16 cellular contexts compared by ENCODE assay signal in the genomic region with DNA sequence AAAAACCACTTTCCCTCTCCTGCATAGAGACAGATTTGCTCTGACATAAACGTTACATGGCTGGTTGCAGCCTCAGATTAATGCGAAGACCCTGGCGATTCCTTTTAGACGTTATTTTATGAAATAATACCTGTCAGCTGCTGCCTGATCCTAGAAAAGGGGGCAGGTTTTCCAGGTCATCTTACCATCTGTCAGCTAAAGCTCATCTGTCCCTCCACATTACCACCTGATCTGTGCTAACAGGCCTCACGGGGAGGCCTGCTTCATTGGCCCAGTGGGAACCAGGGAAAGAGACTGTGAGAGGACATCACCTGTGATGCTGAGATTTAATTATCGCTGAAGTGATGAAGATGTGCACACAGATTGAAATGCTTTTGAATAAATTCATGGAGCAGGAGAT.
DNase-seq lines count a peak whose midpoint lies in the region; ATAC-seq, FAIRE-seq and TF ChIP-seq lines count a peak whose summit lies in the region.
"Had no signal": no experiment of that assay in that cellular context is flagged by ENCODE, and none has a peak within 500 bp of the region (broad histone marks: within the 10 kb centered on the region; RNA-seq: fewer than 3 reads in every experiment).

No MANE protein-coding gene starts in this region.

- no peak overlapping the region for H3K4me3 Mint-ChIP-seq in memory B cell
- H3K4me3 Mint-ChIP-seq: CD4-positive, alpha-beta T cell; T-cell had no signal

- no peak for ATAC-seq in memory B cell (ENCODE audit: low read depth)
- ATAC-seq: T-cell had no signal

- H3K9me3 ChIP-seq in right atrium auricular region, result no peaks in the 10 kb centered on the region
- H3K9me3 ChIP-seq: SJCRH30 had no signal

- H3K27ac Mint-ChIP-seq in memory B cell, result peak overlapping the region; percentile 35
- H3K27ac Mint-ChIP-seq: CD4-positive, alpha-beta T cell had no signal

- DNase-seq in D721Med (ENCODE audit: insufficient read length, low spot score) (no peak), NCI-H146 treated with DMSO at 0.1 percent for 48 hours (lab: John Stamatoyannopoulos, UW; ENCODE audit: unreplicated experiment) (peak; percentile 14), NCI-H82 treated with DMSO at 0.1 percent for 48 hours (lab: John Stamatoyannopoulos, UW; ENCODE audit: unreplicated experiment) (peak; percentile 75), memory B cell (ENCODE audit: low spot score in 2 of 2) (no peak), AG08396 (ENCODE audit: low spot score) (no peak), right atrium auricular region (ENCODE audit: low spot score) (no peak), NCI-H510A treated with DMSO at 0.1 percent for 48 hours (lab: John Stamatoyannopoulos, UW) (no peak)
- DNase-seq: CD4-positive, alpha-beta T cell; GOT3; KG1; NCI-H1092; NCI-H187 treated with DMSO at 0.1 percent for 48 hours; NCI-H446; SJCRH30; T-cell had no signal

- peak; percentile 56 for FAIRE-seq in D721Med (lab: Jason Lieb, UNC)

- H3K27ac ChIP-seq in right atrium auricular region, result no peak overlapping the region
- H3K27ac ChIP-seq: RWPE1, SJCRH30 had no signal

- H3K36me3 ChIP-seq in right atrium auricular region, result no peaks in the 10 kb centered on the region
- H3K36me3 ChIP-seq: SJCRH30 had no signal

- H3K4me1 ChIP-seq in right atrium auricular region, result no peaks in the 10 kb centered on the region
- H3K4me1 ChIP-seq: SJCRH30 had no signal

- H3K9me3 Mint-ChIP-seq in memory B cell, result no peaks in the 10 kb centered on the region
- H3K9me3 Mint-ChIP-seq: CD4-positive, alpha-beta T cell; T-cell had no signal

- no peak for TF ChIP-seq CTCF in D721Med (IDR thresholded peaks at IDR 0.05; ENCODE audit: insufficient read depth, missing control alignments)
- no peak for TF ChIP-seq CTCF in right atrium auricular region (IDR thresholded peaks at IDR 0.05)

- H3K27me3 Mint-ChIP-seq in memory B cell, result no peaks in the 10 kb centered on the region
- H3K27me3 Mint-ChIP-seq: CD4-positive, alpha-beta T cell; T-cell had no signal

- peaks cover 10% of the 10 kb centered on the region for H3K4me1 Mint-ChIP-seq in memory B cell

- H3K27me3 ChIP-seq in right atrium auricular region, result no peaks in the 10 kb centered on the region
- H3K27me3 ChIP-seq: SJCRH30 had no signal

- peaks cover 21% of the 10 kb centered on the region for H3K36me3 Mint-ChIP-seq in memory B cell

- no peak overlapping the region for H3K4me3 ChIP-seq in right atrium auricular region
- H3K4me3 ChIP-seq: SJCRH30 had no signal

Comparison
In these comparisons a context has a peak if more than half of its experiments do, and no peak if none do; other contexts are left out.
1. DNase-seq: peak in NCI-H146 treated with DMSO at 0.1 percent for 48 hours (single experiment) and NCI-H82 treated with DMSO at 0.1 percent for 48 hours (single experiment); none in D721Med (single experiment), memory B cell (0 of 2), AG08396 (single experiment), right atrium auricular region (single experiment) and NCI-H510A treated with DMSO at 0.1 percent for 48 hours (single experiment).